ENCODE assay signal across 16 cellular contexts in genomic region chr9:5624655-5625054, GRCh38. TPM values are rescaled to one million over a fixed set of nuclear protein-coding genes. Genes with fewer than 3 reads are reported as not detected.
DNase-seq lines count a peak whose midpoint lies in the region; ATAC-seq and TF ChIP-seq lines count a peak whose summit lies in the region.
"Had no signal": no experiment of that assay in that cellular context is flagged by ENCODE, and none has a peak within 500 bp of the region (broad histone marks: within the 10 kb centered on the region; RNA-seq: fewer than 3 reads in every experiment).

No MANE protein-coding gene starts in this region.

- H2AK5ac ChIP-seq in IMR-90 (ENCODE audit: low read depth, low read length) = no peak overlapping the region

- H3K27me3 ChIP-seq in IMR-90 (ENCODE audit: control insufficient read depth, insufficient read depth, low read length) (no peaks in the 10 kb centered on the region), spleen (replicated peaks in 1 of 7) (no peaks in the 10 kb centered on the region)
- H3K27me3 ChIP-seq: tibial nerve had no signal

- H2AFZ ChIP-seq in IMR-90 (replicated peaks; ENCODE audit: low read length, poor library complexity) = no peak overlapping the region

- dilution Hi-C loops in IMR-90 (cut with HindIII; ENCODE audit: low sequenced_read_pairs, unreplicated experiment) = no loop called here

- intact Hi-C loops in activated CD8-positive, alpha-beta T cell treated with anti-CD3 and anti-CD28 coated beads for 36 hours (cut with micrococcal nuclease) = loop anchor here (5.0 kb wide), 2 partner anchors 143 to 218 kb away; no protein-coding TSS in a partner anchor
- intact Hi-C loops in IMR-90 (cut with micrococcal nuclease) = no loop called here
- intact Hi-C loops in spleen (cut with DNase I; ENCODE audit: low total_unique reads) = no loop called here

- H2BK20ac ChIP-seq in IMR-90 (ENCODE audit: low read depth, low read length) = no peak overlapping the region

- H3K23ac ChIP-seq in IMR-90 (ENCODE audit: low read depth, low read length) = no peak overlapping the region

- H3K18ac ChIP-seq in IMR-90 (ENCODE audit: low read depth, low read length) = no peak overlapping the region

- H3K4me2 ChIP-seq in IMR-90 (ENCODE audit: low read depth, low read length) = no peak overlapping the region

- no peaks in the 10 kb centered on the region for H3K36me3 ChIP-seq in IMR-90 (ENCODE audit: control insufficient read depth, insufficient read depth, low read length)
- peaks cover 0 to 21% (median 0%) of the 10 kb centered on the region in 6 donors for H3K36me3 ChIP-seq in spleen
- H3K36me3 ChIP-seq: HAP-1, tibial nerve had no signal

- H4K91ac ChIP-seq in IMR-90 (ENCODE audit: insufficient read depth, low read depth, low read length) = no peak overlapping the region

- H2BK15ac ChIP-seq in IMR-90 (ENCODE audit: low read depth, low read length) = peak overlapping the region; percentile 42; the same call in 1 of the 3 replicates

- no peak overlapping the region for H4K5ac ChIP-seq in IMR-90 (ENCODE audit: low read depth, low read length)

- CTCF ChIA-PET in activated CD8-positive, alpha-beta T cell treated with anti-CD3 and anti-CD28 coated beads for 36 hours (lab: Charles Lee) = interaction anchor here (1.0 to 2.3 kb wide), 3 partner anchors 13 to 37 kb away, joined by 4 to 12 read pairs (median 6); no protein-coding TSS in a partner anchor
- CTCF ChIA-PET in activated CD8-positive, alpha-beta T cell treated with anti-CD3 and anti-CD28 coated beads, Interleukin-2, amount 10 ng/mL, durations not matched to agents 7 days and 5 days (lab: Charles Lee) = interaction anchor here (1.0 to 4.8 kb wide), 5 partner anchors 24 to 866 kb away, joined by 3 to 20 read pairs (median 6); partner anchors contain the start of gene CD274
- CTCF ChIA-PET in IMR-90 (lab: Yijun Ruan, JAX) = no interaction called here

- peak overlapping the region; percentile 71 for H3K27ac Mint-ChIP-seq in activated CD8-positive, alpha-beta T cell treated with anti-CD3 and anti-CD28 coated beads for 36 hours
- H3K27ac Mint-ChIP-seq in activated CD8-positive, alpha-beta T cell treated with anti-CD3 and anti-CD28 coated beads, Interleukin-2, amount 10 ng/mL, durations not matched to agents 7 days and 5 days = no peak overlapping the region
- H3K27ac Mint-ChIP-seq in activated naive CD4-positive, alpha-beta T cell treated with anti-CD3 and anti-CD28 coated beads, Interleukin-2, amount 50 U/mL, for 72 hours = peak overlapping the region; percentile 69 to 89

- H3K56ac ChIP-seq in IMR-90 (ENCODE audit: extremely low read depth, insufficient read depth, low read length) = no peak overlapping the region

- peaks cover 37% of the 10 kb centered on the region for H3K4me1 Mint-ChIP-seq in activated CD8-positive, alpha-beta T cell treated with anti-CD3 and anti-CD28 coated beads for 36 hours (ENCODE audit: low read depth)
- peaks cover 29% of the 10 kb centered on the region for H3K4me1 Mint-ChIP-seq in activated CD8-positive, alpha-beta T cell treated with anti-CD3 and anti-CD28 coated beads, Interleukin-2, amount 10 ng/mL, durations not matched to agents 7 days and 5 days (ENCODE audit: low read depth)

- no peak overlapping the region for H2BK120ac ChIP-seq in IMR-90 (ENCODE audit: low read depth, low read length)

- no peaks in the 10 kb centered on the region for H3K27me3 Mint-ChIP-seq in activated CD8-positive, alpha-beta T cell treated with anti-CD3 and anti-CD28 coated beads for 36 hours
- no peaks in the 10 kb centered on the region for H3K27me3 Mint-ChIP-seq in activated CD8-positive, alpha-beta T cell treated with anti-CD3 and anti-CD28 coated beads, Interleukin-2, amount 10 ng/mL, durations not matched to agents 7 days and 5 days (ENCODE audit: low read depth)

- no peak overlapping the region for H3K9ac ChIP-seq in IMR-90 (ENCODE audit: low read depth, low read length)

- H3K36me3 Mint-ChIP-seq in activated CD8-positive, alpha-beta T cell treated with anti-CD3 and anti-CD28 coated beads for 36 hours (ENCODE audit: low read depth) = peaks cover 13% of the 10 kb centered on the region
- H3K36me3 Mint-ChIP-seq in activated CD8-positive, alpha-beta T cell treated with anti-CD3 and anti-CD28 coated beads, Interleukin-2, amount 10 ng/mL, durations not matched to agents 7 days and 5 days (ENCODE audit: low read depth) = peaks cover 27% of the 10 kb centered on the region
- peaks cover 21 to 23% of the 10 kb centered on the region in 2 donors for H3K36me3 Mint-ChIP-seq in activated naive CD4-positive, alpha-beta T cell treated with anti-CD3 and anti-CD28 coated beads, Interleukin-2, amount 50 U/mL, for 72 hours

- POLR2A ChIA-PET in activated CD8-positive, alpha-beta T cell treated with anti-CD3 and anti-CD28 coated beads for 36 hours (lab: Charles Lee) = interaction anchor here (0.5 kb wide), 1 partner anchor 641 kb away, joined by 3 read pairs; no protein-coding TSS in a partner anchor
- POLR2A ChIA-PET in activated CD8-positive, alpha-beta T cell treated with anti-CD3 and anti-CD28 coated beads, Interleukin-2, amount 10 ng/mL, durations not matched to agents 7 days and 5 days (lab: Charles Lee) = no interaction called here
- POLR2A ChIA-PET in IMR-90 (lab: Charles Lee; ENCODE audit: unreplicated experiment) = no interaction called here

- in situ Hi-C loops in IMR-90 (cut with MboI; ENCODE audit: low sequenced_read_pairs) = no loop called here

- no peak for TF ChIP-seq POLR2A in IMR-90 (IDR thresholded peaks at IDR 0.05; ENCODE audit: low read depth, low read length)
- no peak for TF ChIP-seq POLR2A in spleen (IDR thresholded peaks at IDR 0.05)

- WGBS in IMR-90 (ENCODE audit: extremely low coverage in 2 of 2, insufficient read length in 1 of 2), 2 experiments = no CpG with 5 or more reads among the region's 2 CpGs
- WGBS in spleen, 5 donors = 77 to 89% (median 81%) methylated on average over 2 of the region's 2 CpGs

- ATAC-seq in activated CD8-positive, alpha-beta T cell treated with anti-CD3 and anti-CD28 coated beads for 36 hours = no peak
- no peak for ATAC-seq in activated CD8-positive, alpha-beta T cell treated with anti-CD3 and anti-CD28 coated beads, Interleukin-2, amount 10 ng/mL, durations not matched to agents 7 days and 5 days
- ATAC-seq in IMR-90 (ENCODE audit: low read depth) = no peak
- ATAC-seq in activated naive CD4-positive, alpha-beta T cell treated with anti-CD3 and anti-CD28 coated beads, Interleukin-2, amount 50 U/mL, for 72 hours = peak in 1 of 2 donors; percentile 32
- no peak for ATAC-seq in left lobe of liver
- ATAC-seq: right cardiac atrium had no signal

- H3K4me3 Mint-ChIP-seq in activated CD8-positive, alpha-beta T cell treated with anti-CD3 and anti-CD28 coated beads for 36 hours = no peak overlapping the region
- H3K4me3 Mint-ChIP-seq in activated CD8-positive, alpha-beta T cell treated with anti-CD3 and anti-CD28 coated beads, Interleukin-2, amount 10 ng/mL, durations not matched to agents 7 days and 5 days = no peak overlapping the region

- H2AK9ac ChIP-seq in IMR-90 (replicated peaks; ENCODE audit: low read depth, low read length, poor library complexity) = no peak overlapping the region

- H3K14ac ChIP-seq in IMR-90 (replicated peaks; ENCODE audit: low read depth, low read length) = no peak overlapping the region

- H3K9me3 ChIP-seq in IMR-90 (ENCODE audit: control insufficient read depth, insufficient read depth, low read length) (no peaks in the 10 kb centered on the region), spleen (no peaks in the 10 kb centered on the region)
- H3K9me3 ChIP-seq: HAP-1, tibial nerve had no signal

- H2BK5ac ChIP-seq in IMR-90 (ENCODE audit: low read depth, low read length, poor library complexity, severe bottlenecking) = no peak overlapping the region

- no TSS peak for BruUV-seq in IMR-90 (replicated peaks; lab: Mats Ljungman, UMichigan)

- H3K9me3 Mint-ChIP-seq in activated CD8-positive, alpha-beta T cell treated with anti-CD3 and anti-CD28 coated beads for 36 hours = no peaks in the 10 kb centered on the region
- H3K9me3 Mint-ChIP-seq in activated CD8-positive, alpha-beta T cell treated with anti-CD3 and anti-CD28 coated beads, Interleukin-2, amount 10 ng/mL, durations not matched to agents 7 days and 5 days (ENCODE audit: insufficient read depth) = no peaks in the 10 kb centered on the region
- H3K9me3 Mint-ChIP-seq in activated naive CD4-positive, alpha-beta T cell treated with anti-CD3 and anti-CD28 coated beads, Interleukin-2, amount 50 U/mL, for 72 hours = no peaks in the 10 kb centered on the region
- H3K9me3 Mint-ChIP-seq: brain had no signal

- H3K9me1 ChIP-seq in IMR-90 (ENCODE audit: insufficient read depth, low read length) = peaks cover 3% of the 10 kb centered on the region; the same call in 1 of the 2 replicates

- no peak for TF ChIP-seq CTCF in activated CD8-positive, alpha-beta T cell treated with anti-CD3 and anti-CD28 coated beads for 36 hours (IDR thresholded peaks at IDR 0.05)
- no peak for TF ChIP-seq CTCF in IMR-90 (conservative IDR thresholded peaks at IDR 0.05; ENCODE audit: low read depth, low read length)
- no peak for TF ChIP-seq CTCF in spleen (IDR thresholded peaks at IDR 0.05 in 8 of 11, conservative IDR thresholded peaks at IDR 0.05 in 3 of 11)

- no peak for DNase-seq in activated CD8-positive, alpha-beta T cell treated with anti-CD3 and anti-CD28 coated beads for 36 hours
- no peak for DNase-seq in activated CD8-positive, alpha-beta T cell treated with anti-CD3 and anti-CD28 coated beads, Interleukin-2, amount 10 ng/mL, durations not matched to agents 7 days and 5 days
- DNase-seq in IMR-90 (no peak), spleen (no peak), GOT3 (lab: John Stamatoyannopoulos, UW) (no peak), left lobe of liver (ENCODE audit: low spot score) (no peak)
- DNase-seq in activated naive CD4-positive, alpha-beta T cell treated with anti-CD3 and anti-CD28 coated beads, Interleukin-2, amount 50 U/mL, for 72 hours (ENCODE audit: low spot score in 2 of 2) = no peak
- DNase-seq in activated CD4-positive, CD25-positive, alpha-beta regulatory T cell (lab: John Stamatoyannopoulos, UW) = no peak
- DNase-seq: activated CD4-positive, alpha-beta T cell treated with anti-CD3 and anti-CD28 coated beads for 1 hour; glutamatergic neuron; NCI-H1092; NCI-H82 had no signal

- peaks cover 5% of the 10 kb centered on the region for H4K20me1 ChIP-seq in IMR-90 (ENCODE audit: insufficient read depth, low read length)

- no peak for TF ChIP-seq RAD21 in IMR-90 (IDR thresholded peaks at IDR 0.05; ENCODE audit: low read length)

- no peak overlapping the region for H3K4me3 ChIP-seq in IMR-90 (ENCODE audit: insufficient read depth, low read depth, low read length)
- H3K4me3 ChIP-seq in spleen = no peak overlapping the region
- H3K4me3 ChIP-seq: HAP-1, tibial nerve had no signal

- peaks cover 2% of the 10 kb centered on the region for H3K4me1 ChIP-seq in IMR-90 (ENCODE audit: control insufficient read depth, insufficient read depth, low read length)
- H3K4me1 ChIP-seq in spleen = peaks cover 24 to 86% (median 58%) of the 10 kb centered on the region in 6 donors

- no peak overlapping the region for H4K8ac ChIP-seq in IMR-90 (ENCODE audit: low read depth in 2 of 2, low read length in 2 of 2)

- H3K79me1 ChIP-seq in IMR-90 (ENCODE audit: low read depth in 1 of 2, low read length in 2 of 2) = peaks cover 25 to 57% of the 10 kb centered on the region in 2 experiments

- no peak overlapping the region for H3K4ac ChIP-seq in IMR-90 (ENCODE audit: low read depth, low read length)

- H3K27ac ChIP-seq in IMR-90 (ENCODE audit: insufficient read depth, low read length) (no peak overlapping the region), spleen (peak overlapping the region; percentile 95 to 99 (median 96))

RNA-seq across cellular contexts. Expression of gene RIC1, which starts 4.3 kb away (rescaled TPM):
- total RNA-seq in activated CD8-positive, alpha-beta T cell treated with anti-CD3 and anti-CD28 coated beads for 36 hours = 10 to 100 TPM; 14.4 to 14.6 TPM
- 10 to 100 TPM; 16.7 to 17.8 TPM for total RNA-seq in activated CD8-positive, alpha-beta T cell treated with anti-CD3 and anti-CD28 coated beads, Interleukin-2, amount 10 ng/mL, durations not matched to agents 7 days and 5 days
- 68.6 and 76.9 TPM in 2 replicates for total RNA-seq in IMR-90 (2012; rRNA removed)
- polyA plus RNA-seq in IMR-90 (2012; rRNA removed) = 25.5 and 28.8 TPM in 2 replicates
- 8.9 and 9.9 TPM in 2 replicates for polyA plus RNA-seq in IMR-90 (2012; cell fraction: cytosol; rRNA removed)
- 18.0 and 107 TPM in 2 replicates for polyA plus RNA-seq in IMR-90 (2012; cell fraction: nucleus; rRNA removed; ENCODE audit: low replicate concordance)
- total RNA-seq in activated naive CD4-positive, alpha-beta T cell treated with anti-CD3 and anti-CD28 coated beads, Interleukin-2, amount 50 U/mL, for 72 hours = 10 to 100 TPM; 25.6 to 26.7 TPM
- 10 to 100 TPM; 33.1 to 68.7 (median 37.2) TPM for total RNA-seq in spleen
- 1 to 10 TPM; 4.9 to 6.0 (median 5.2) TPM for polyA plus RNA-seq in spleen
- total RNA-seq in left lobe of liver = 9.4 TPM
